Comparison of ENCODE assay signal across 2 cellular contexts in the genomic region with DNA sequence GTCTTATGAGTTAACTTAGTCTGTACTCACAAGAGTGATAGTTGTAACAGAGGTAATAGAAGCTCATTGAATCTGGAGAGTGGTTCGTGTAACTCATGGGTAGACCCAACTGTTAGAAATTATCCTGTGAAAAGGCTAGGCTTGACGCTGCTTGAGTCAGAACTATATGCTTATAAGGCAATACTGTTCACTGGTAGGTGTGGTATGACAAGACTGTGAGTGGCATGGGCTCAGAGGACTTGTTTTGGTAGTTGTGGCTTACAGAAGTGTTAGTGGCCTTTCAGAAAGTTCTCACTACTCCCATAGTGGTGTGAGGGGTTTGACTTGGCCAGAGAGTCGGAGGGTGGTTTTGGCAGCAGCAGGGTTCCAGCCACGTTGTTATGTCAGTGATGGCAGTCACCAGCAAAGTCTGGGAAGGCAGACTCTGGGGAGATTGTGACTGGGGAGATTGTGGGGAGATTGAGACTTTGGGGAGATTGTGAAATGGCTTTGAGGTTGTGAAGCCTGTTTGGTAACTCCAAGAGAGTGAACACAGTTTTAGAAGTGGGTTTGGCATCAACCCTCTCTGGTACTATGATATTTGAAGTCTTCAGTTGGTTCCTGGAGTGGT. TPM values are rescaled to one million over a fixed set of nuclear protein-coding genes. Genes with fewer than 3 reads are reported as not detected.
"Had no signal": no experiment of that assay in that cellular context is flagged by ENCODE, and none has a peak within 500 bp of the region (broad histone marks: within the 10 kb centered on the region; RNA-seq: fewer than 3 reads in every experiment).

No MANE protein-coding gene starts in this region.

RNA-seq across cellular contexts. Expression of a gene that starts 48.7 kb away (rescaled TPM):
- total RNA-seq: myocyte, osteoblast had no signal
